ENCODE assay signal across 1 cellular context in genomic region chr4:134328741-134329140, GRCh38.
TF ChIP-seq lines count a peak whose summit lies in the region.

No MANE protein-coding gene starts in this region.

TF ChIP-seq in K562, 482 proteins besides CTCF, POLR2A, EP300 and RAD21 (continued from another document and continues in another):
- TF ChIP-seq ZBTB40 (IDR thresholded peaks at IDR 0.05) (no peak), ZBTB40 (CRISPR knock-in tag; IDR thresholded peaks at IDR 0.05) (no peak), SP1 (CRISPR knock-in tag; IDR thresholded peaks at IDR 0.05) (no peak), SAFB (IDR thresholded peaks at IDR 0.05; ENCODE audit: borderline replicate concordance, low read depth, low read length) (no peak), ARID4B (CRISPR knock-in tag; IDR thresholded peaks at IDR 0.05) (0 out of 2 replicates have a peak, but pooled peaks have one; percentile 22), POU5F1 (IDR thresholded peaks at IDR 0.05; ENCODE audit: borderline replicate concordance, low read depth, low read length, partially characterized antibody) (no peak), ZNF124 (CRISPR knock-in tag; IDR thresholded peaks at IDR 0.05) (no peak), KLF1 (tag; IDR thresholded peaks at IDR 0.05) (no peak), RBFOX2 (IDR thresholded peaks at IDR 0.05; ENCODE audit: low read depth, low read length) (peak; percentile 64), TOE1 (IDR thresholded peaks at IDR 0.05; ENCODE audit: borderline replicate concordance) (no peak), TOE1 (CRISPR knock-in tag; IDR thresholded peaks at IDR 0.05; ENCODE audit: borderline replicate concordance, low read depth) (no peak), CREB3 (tag; conservative IDR thresholded peaks at IDR 0.05; ENCODE audit: low read depth) (no peak), HMBOX1 (IDR thresholded peaks at IDR 0.05) (no peak), L3MBTL2 (IDR thresholded peaks at IDR 0.05) (peak; percentile 23; the same call in 1 of the 2 replicates), MGA (IDR thresholded peaks at IDR 0.05) (0 out of 2 replicates have a peak, but pooled peaks have one; percentile 50), ZNF384 (IDR thresholded peaks at IDR 0.05; ENCODE audit: low read depth, low read length) (no peak), ATF6 (CRISPR knock-in tag; IDR thresholded peaks at IDR 0.05) (no peak), ETV5 (CRISPR knock-in tag; IDR thresholded peaks at IDR 0.05; ENCODE audit: low read depth) (no peak)
